Comparison of ENCODE assay signal across 8 cellular contexts in the genomic region with DNA sequence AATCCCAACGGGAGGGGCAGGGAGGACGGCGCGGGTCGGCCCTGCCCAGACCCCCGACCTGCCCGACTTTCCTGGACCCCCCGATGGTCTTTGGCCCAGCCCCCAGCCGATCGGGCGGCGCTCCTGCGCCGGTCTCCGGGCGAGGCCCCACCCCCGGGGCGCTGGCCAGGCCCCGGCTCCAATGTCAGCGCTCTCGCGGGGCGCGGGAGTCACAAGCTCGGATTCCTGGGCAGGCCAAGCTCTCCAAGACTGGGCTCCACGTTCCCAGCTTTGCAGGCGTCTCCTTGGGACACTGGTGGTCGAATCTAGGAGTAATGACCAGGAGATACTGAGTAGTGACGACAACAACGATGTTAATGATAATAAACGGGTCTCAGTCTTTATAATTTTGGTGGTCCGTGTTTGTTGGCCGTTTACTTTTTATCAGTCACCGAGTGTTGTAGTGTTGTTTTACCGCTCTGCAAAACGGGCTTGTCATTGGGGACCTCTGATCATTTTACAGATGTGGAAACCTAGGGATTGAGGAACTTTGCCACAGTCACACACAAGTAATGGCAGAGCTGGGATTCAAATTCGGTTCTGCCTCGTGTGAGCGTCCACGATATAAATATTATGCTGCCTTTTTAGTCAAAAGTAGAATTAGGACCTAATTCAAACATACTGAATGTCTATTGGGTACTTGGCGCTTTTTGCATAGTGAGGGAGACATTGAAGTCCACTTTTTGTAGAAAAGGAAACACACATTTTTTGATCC.
DNase-seq lines count a peak whose midpoint lies in the region; ATAC-seq lines count a peak whose summit lies in the region.

No MANE protein-coding gene starts in this region.

- no peaks in the 10 kb centered on the region for H3K9me3 Mint-ChIP-seq in memory B cell

- peaks cover 28% of the 10 kb centered on the region for H3K36me3 Mint-ChIP-seq in memory B cell

- no peaks in the 10 kb centered on the region for H3K27me3 Mint-ChIP-seq in memory B cell

- peaks cover 14% of the 10 kb centered on the region for H3K4me1 Mint-ChIP-seq in memory B cell

- DNase-seq in NCI-H82 (lab: John Stamatoyannopoulos, UW): peak; percentile 80
- DNase-seq in NCI-H82 treated with DMSO at 0.1 percent for 48 hours (lab: John Stamatoyannopoulos, UW; ENCODE audit: unreplicated experiment): no peak
- peak; percentile 82 for DNase-seq in NCI-H146 (lab: John Stamatoyannopoulos, UW)
- DNase-seq in activated CD4-positive, alpha-beta T cell treated with anti-CD3 and anti-CD28 coated beads for 48 hours: peak; percentile 73
- peak; percentile 28 for DNase-seq in effector CD4-positive, alpha-beta T cell
- peak in 1 of 2 donors; percentile 58 for DNase-seq in memory B cell (ENCODE audit: low spot score in 2 of 2)
- DNase-seq in stimulated activated naive CD4-positive, alpha-beta T cell (lab: John Stamatoyannopoulos, UW): peak in 5 of 6 experiments; percentile 32 to 62 (median 44)

- peak overlapping the region; percentile 91 for H3K27ac Mint-ChIP-seq in memory B cell

- ATAC-seq in HG02678 (IDR thresholded peaks at IDR 0.05; ENCODE audit: unreplicated experiment) (peak; percentile 35), memory B cell (ENCODE audit: low read depth) (peak; percentile 36)

- peak overlapping the region; percentile 94 for H3K4me3 Mint-ChIP-seq in memory B cell
